ENCODE assay signal across 8 cellular contexts in genomic region chr16:20300312-20301097, GRCh38. TPM values are rescaled to one million over a fixed set of nuclear protein-coding genes. Genes with fewer than 3 reads are reported as not detected.
DNase-seq lines count a peak whose midpoint lies in the region; ATAC-seq, FAIRE-seq and TF ChIP-seq lines count a peak whose summit lies in the region.

No MANE protein-coding gene starts in this region.

- no peaks in the 10 kb centered on the region for H4K20me1 ChIP-seq in MM.1S (ENCODE audit: insufficient read depth, low read length)

- no peak overlapping the region for H3K4me3 ChIP-seq in MM.1S (ENCODE audit: low read length)
- no peak overlapping the region for H3K4me3 ChIP-seq in SJCRH30
- H3K4me3 ChIP-seq in bronchial epithelial cell (ENCODE audit: low read depth, low read length): no peak overlapping the region
- H3K4me3 ChIP-seq in left lung: no peak overlapping the region

- H3K27ac ChIP-seq in MM.1S (ENCODE audit: low read length): no peak overlapping the region
- no peak overlapping the region for H3K27ac ChIP-seq in SJCRH30
- H3K27ac ChIP-seq in left lung: no peak overlapping the region

- H3K79me2 ChIP-seq in MM.1S (ENCODE audit: low read length): no peaks in the 10 kb centered on the region

- H3K9me3 ChIP-seq in MM.1S (replicated peaks; ENCODE audit: insufficient read depth, low read length): no peaks in the 10 kb centered on the region
- H3K9me3 ChIP-seq in SJCRH30 (replicated peaks): no peaks in the 10 kb centered on the region
- H3K9me3 ChIP-seq in left lung: no peaks in the 10 kb centered on the region

- no peaks in the 10 kb centered on the region for H3K9me2 ChIP-seq in MM.1S (replicated peaks; ENCODE audit: insufficient read depth, low read length)

- no peaks in the 10 kb centered on the region for H3K36me3 ChIP-seq in MM.1S (replicated peaks; ENCODE audit: insufficient read depth, low read length)
- no peaks in the 10 kb centered on the region for H3K36me3 ChIP-seq in SJCRH30
- no peaks in the 10 kb centered on the region for H3K36me3 ChIP-seq in bronchial epithelial cell (ENCODE audit: control insufficient read depth, insufficient read depth, low read length)
- no peaks in the 10 kb centered on the region for H3K36me3 ChIP-seq in left lung

- H3K27me3 ChIP-seq in MM.1S (replicated peaks; ENCODE audit: insufficient read depth, low read length) (no peaks in the 10 kb centered on the region), SJCRH30 (no peaks in the 10 kb centered on the region), bronchial epithelial cell (ENCODE audit: control insufficient read depth, insufficient read depth, low read length) (no peaks in the 10 kb centered on the region), left lung (peaks cover 0 to 1% of the 10 kb centered on the region in 2 donors)

- intact Hi-C loops in left lung (cut with DNase I): no loop called here

- H3K9ac ChIP-seq in MM.1S (ENCODE audit: low read length): no peak overlapping the region

- peak; percentile 92 for ATAC-seq in left lung
- no peak for ATAC-seq in HG03457 (IDR thresholded peaks at IDR 0.05; ENCODE audit: unreplicated experiment)

- no peak overlapping the region for H3K4me2 ChIP-seq in MM.1S (ENCODE audit: low read depth, low read length)

- FAIRE-seq in GM19239 (lab: Jason Lieb, UNC) (peak; percentile 81), bronchial epithelial cell (lab: Jason Lieb, UNC) (no peak)

- TF ChIP-seq CTCF in MM.1S (IDR thresholded peaks at IDR 0.05; ENCODE audit: low read length) (peak; percentile 81), bronchial epithelial cell (IDR thresholded peaks at IDR 0.05; ENCODE audit: insufficient read depth, low read length, severe bottlenecking) (peak; percentile 68), left lung (IDR thresholded peaks at IDR 0.05) (peak; percentile 60 to 69)

- H2AFZ ChIP-seq in MM.1S (ENCODE audit: low read length): no peak overlapping the region

- H3K4me1 ChIP-seq in MM.1S (ENCODE audit: low read length): no peaks in the 10 kb centered on the region
- no peaks in the 10 kb centered on the region for H3K4me1 ChIP-seq in SJCRH30
- no peaks in the 10 kb centered on the region for H3K4me1 ChIP-seq in left lung

- H3F3A ChIP-seq in MM.1S (ENCODE audit: insufficient read depth, low read length): no peaks in the 10 kb centered on the region

- DNase-seq in COLO829 (ENCODE audit: low spot score): peak; percentile 66
- peak; percentile 59 for DNase-seq in GM19239 (ENCODE audit: insufficient read length, low spot score)
- DNase-seq in MM.1S: peak; percentile 68
- peak; percentile 38 to 79 for DNase-seq in SJCRH30
- peak; percentile 38 for DNase-seq in bronchial epithelial cell (ENCODE audit: low read depth)
- peak in 1 of 2 donors; percentile 39 for DNase-seq in left lung
- DNase-seq in stromal cell of bone marrow (ENCODE audit: low read depth): peak; percentile 21

RNA-seq across cellular contexts. Expression of gene GP2, which starts 26.8 kb away (rescaled TPM):
- total RNA-seq in SJCRH30 (2014; rRNA removed; shearing (Covaris generic)): not detected in 2 replicates
- not detected in 2 replicates for total RNA-seq in bronchial epithelial cell
- total RNA-seq in left lung: not detected

RNA-seq across cellular contexts. Expression of gene UMOD, which starts 52.0 kb away (rescaled TPM):
- not detected in 2 replicates for total RNA-seq in SJCRH30 (2014; rRNA removed; shearing (Covaris generic))
- total RNA-seq in bronchial epithelial cell (not detected in 2 replicates), left lung (not detected)
